18 cellular contexts compared by ENCODE assay signal in the genomic region with DNA sequence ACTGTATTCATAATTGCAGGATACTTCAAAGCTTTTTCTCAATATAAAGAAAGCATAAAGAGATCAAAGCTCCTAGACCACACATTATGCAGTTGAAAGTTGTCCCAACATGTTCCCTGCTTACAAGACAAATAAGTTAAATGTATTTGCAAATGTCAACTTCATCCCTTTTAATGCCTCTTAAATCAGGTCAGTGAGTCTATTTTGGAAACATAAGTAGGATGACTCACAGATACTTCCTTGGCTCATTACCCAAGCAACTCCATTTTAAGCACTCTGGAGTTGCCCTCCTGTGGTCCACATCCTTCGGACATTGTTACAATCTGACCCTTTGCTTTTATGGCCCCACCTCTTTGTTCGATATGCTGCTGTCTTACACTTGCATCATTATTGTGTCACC.
DNase-seq lines count a peak whose midpoint lies in the region; ATAC-seq and TF ChIP-seq lines count a peak whose summit lies in the region.
"Had no signal": no experiment of that assay in that cellular context is flagged by ENCODE, and none has a peak within 500 bp of the region (broad histone marks: within the 10 kb centered on the region; RNA-seq: fewer than 3 reads in every experiment).

No MANE protein-coding gene starts in this region.

- TF ChIP-seq POLR2A in gastrocnemius medialis (IDR thresholded peaks at IDR 0.05), result no peak
- no peak for TF ChIP-seq POLR2A in tibial nerve (IDR thresholded peaks at IDR 0.05)

- intact Hi-C loops in heart right ventricle (cut with DNase I) (no loop called here), gastrocnemius medialis (cut with DNase I; ENCODE audit: low total_unique reads) (no loop called here), dorsolateral prefrontal cortex (cut with DNase I) (no loop called here)

- in situ Hi-C loops in gastrocnemius medialis (cut with MboI; ENCODE audit: low sequenced_read_pairs in 4 of 4), result no loop called here

- H3K27ac ChIP-seq in heart right ventricle (peak overlapping the region in 1 of 10 donors; percentile 6), gastrocnemius medialis (peak overlapping the region in 1 of 4 donors; percentile 31), tibial nerve (no peak overlapping the region), dorsolateral prefrontal cortex (no peak overlapping the region)
- H3K27ac ChIP-seq: pancreas had no signal

- H3K9me3 ChIP-seq in heart right ventricle (peaks cover 0 to under 1% (median 0%) of the 10 kb centered on the region in 11 donors), gastrocnemius medialis (no peaks in the 10 kb centered on the region), tibial nerve (peaks cover 0 to under 1% (median 0%) of the 10 kb centered on the region in 4 donors)
- H3K9me3 ChIP-seq: BE2C, pancreas had no signal

- WGBS in heart right ventricle, 2 donors, result 66 to 79% methylated on average over 2 of the region's 2 CpGs
- WGBS in tibial nerve, 2 donors, result 73 to 87% methylated on average over 2 of the region's 2 CpGs

- TF ChIP-seq CTCF in heart right ventricle (IDR thresholded peaks at IDR 0.05), result no peak
- TF ChIP-seq CTCF in gastrocnemius medialis (IDR thresholded peaks at IDR 0.05 in 4 of 5, conservative IDR thresholded peaks at IDR 0.05 in 1 of 5), result no peak
- no peak for TF ChIP-seq CTCF in tibial nerve (IDR thresholded peaks at IDR 0.05)
- no peak for TF ChIP-seq CTCF in dorsolateral prefrontal cortex (IDR thresholded peaks at IDR 0.05 in 54 of 56, conservative IDR thresholded peaks at IDR 0.05 in 2 of 56; ENCODE audit: low read depth in 1 of 56, partially characterized antibody in 56 of 56)

- peak; percentile 11 to 52 (median 51) for DNase-seq in NCI-H1417 (lab: John Stamatoyannopoulos, UW)
- no peak for DNase-seq in NCI-H1417 treated with DMSO at 0.1 percent for 48 hours (lab: John Stamatoyannopoulos, UW)
- DNase-seq in NCI-H69 (lab: John Stamatoyannopoulos, UW), result peak; percentile 92
- DNase-seq in heart right ventricle, result no peak
- no peak for DNase-seq in gastrocnemius medialis
- DNase-seq in tibial nerve (ENCODE audit: low spot score in 2 of 2), result no peak
- DNase-seq in SHP77 (lab: John Stamatoyannopoulos, UW), result no peak
- DNase-seq in dorsolateral prefrontal cortex, result no peak
- DNase-seq: activated CD4-positive, alpha-beta T cell treated with anti-CD3 and anti-CD28 coated beads, Interleukin-2, amount 10 ng/mL, durations not matched to agents 7 days and 5 days; amygdala; BE2C; effector CD4-positive, alpha-beta T cell; mammary epithelial cell; naive thymus-derived CD4-positive, alpha-beta T cell; NCI-H1092; pancreas; stimulated activated CD4-positive, alpha-beta T cell treated with anti-CD3 and anti-CD28 coated beads, Interleukin-2, amount 100 ng/mL, for 24 hours; stimulated activated naive CD8-positive, alpha-beta T cell treated with anti-CD3 and anti-CD28 coated beads, Interleukin-15, Interleukin-2, amounts not matched to agents 100 U/mL and 50 U/mL, for 24 hours had no signal

- H3K36me3 ChIP-seq in heart right ventricle (no peaks in the 10 kb centered on the region), gastrocnemius medialis (no peaks in the 10 kb centered on the region), tibial nerve (no peaks in the 10 kb centered on the region)
- H3K36me3 ChIP-seq: BE2C, pancreas had no signal

- no peaks in the 10 kb centered on the region for H3K27me3 ChIP-seq in heart right ventricle
- H3K27me3 ChIP-seq in gastrocnemius medialis, result no peaks in the 10 kb centered on the region
- no peaks in the 10 kb centered on the region for H3K27me3 ChIP-seq in tibial nerve
- peaks cover 0 to 5% (median 0%) of the 10 kb centered on the region in 45 donors for H3K27me3 ChIP-seq in dorsolateral prefrontal cortex
- H3K27me3 ChIP-seq: BE2C, pancreas had no signal

- TF ChIP-seq EP300 in tibial nerve (IDR thresholded peaks at IDR 0.05), result no peak

- peak in 7 of 8 donors; percentile 48 to 90 (median 81) for ATAC-seq in heart right ventricle
- peak; percentile 77 to 88 for ATAC-seq in gastrocnemius medialis
- ATAC-seq: naive thymus-derived CD4-positive, alpha-beta T cell; stimulated activated naive CD8-positive, alpha-beta T cell treated with anti-CD3 and anti-CD28 coated beads, Interleukin-15, Interleukin-2, amounts not matched to agents 100 U/mL and 50 U/mL, for 24 hours had no signal

- H3K4me3 ChIP-seq in heart right ventricle, result no peak overlapping the region
- no peak overlapping the region for H3K4me3 ChIP-seq in gastrocnemius medialis
- H3K4me3 ChIP-seq in tibial nerve, result no peak overlapping the region
- no peak overlapping the region for H3K4me3 ChIP-seq in dorsolateral prefrontal cortex
- H3K4me3 ChIP-seq: pancreas had no signal

- H3K4me1 ChIP-seq in heart right ventricle, result peaks cover 0 to 20% (median 0%) of the 10 kb centered on the region in 9 donors
- peaks cover 0 to 12% of the 10 kb centered on the region in 2 donors for H3K4me1 ChIP-seq in gastrocnemius medialis
- H3K4me1 ChIP-seq in tibial nerve, result no peaks in the 10 kb centered on the region
- H3K4me1 ChIP-seq: BE2C, pancreas had no signal

Comparison
In these comparisons a context has a peak if more than half of its experiments do, and no peak if none do; other contexts are left out.
1. DNase-seq: peak in NCI-H1417 (3 of 3) and NCI-H69 (single experiment); none in NCI-H1417 treated with DMSO at 0.1 percent for 48 hours (single experiment), heart right ventricle (0 of 2), gastrocnemius medialis (0 of 2), tibial nerve (0 of 2), SHP77 (0 of 2) and dorsolateral prefrontal cortex (0 of 10).